Comparison of ENCODE assay signal across 25 cellular contexts in genomic region chr17:56431736-56432135, GRCh38.
DNase-seq lines count a peak whose midpoint lies in the region; ATAC-seq and TF ChIP-seq lines count a peak whose summit lies in the region.
"Had no signal": no experiment of that assay in that cellular context is flagged by ENCODE, and none has a peak within 500 bp of the region (broad histone marks: within the 10 kb centered on the region; RNA-seq: fewer than 3 reads in every experiment).

No MANE protein-coding gene starts in this region.

- H3K9me3 ChIP-seq in NT2/D1 (ENCODE audit: insufficient read depth, low read length) (no peaks in the 10 kb centered on the region), smooth muscle cell (replicated peaks; ENCODE audit: low read depth) (no peaks in the 10 kb centered on the region), aorta (ENCODE audit: control insufficient read depth, low read length) (no peaks in the 10 kb centered on the region)

- 34% methylated on average over 3 of the region's 3 CpGs for WGBS in smooth muscle cell (ENCODE audit: low lambda C conversion rate)
- 47 to 51% methylated on average over 3 of the region's 3 CpGs for WGBS in aorta, 2 donors

- no peaks in the 10 kb centered on the region for H4K20me1 ChIP-seq in smooth muscle cell (ENCODE audit: low read depth)

- DNase-seq in ELF-1 (ENCODE audit: low read depth, low spot score) = peak; percentile 9
- peak; percentile 57 for DNase-seq in NT2/D1 (ENCODE audit: low read depth, low spot score)
- peak; percentile 13 for DNase-seq in hepatic stellate cell (ENCODE audit: low spot score)
- DNase-seq in smooth muscle cell (lab: John Stamatoyannopoulos, UW; ENCODE audit: unreplicated experiment) = no peak
- no peak for DNase-seq in aorta
- no peak for DNase-seq in activated CD4-positive, CD25-positive, alpha-beta regulatory T cell treated with anti-CD3 and anti-CD28 coated beads, Interleukin-2, amount 50 U/mL, for 72 hours
- DNase-seq: activated naive CD4-positive, alpha-beta T cell; activated T-cell treated with anti-CD3 and anti-CD28 coated beads, Interleukin-2, amount 50 U/mL, for 1 hour; amygdala; CD4-positive, alpha-beta T cell; foreskin keratinocyte; hippocampal formation; kidney glomerular epithelial cell; mammary epithelial cell; naive B cell; NCI-H1105; NCI-H2029; NCI-H226; NCI-H82; OCI-M1; T1000 had no signal

- intact Hi-C loops in aorta (cut with DNase I) = no loop called here

- H2AFZ ChIP-seq in smooth muscle cell (ENCODE audit: low read depth) = peak overlapping the region; percentile 72

- TF ChIP-seq CTCF in smooth muscle cell (IDR thresholded peaks at IDR 0.05; ENCODE audit: borderline replicate concordance, insufficient read depth, poor library complexity, severe bottlenecking) = no peak

- ATAC-seq in aorta (ENCODE audit: low FRiP score) (no peak), GM21423 (IDR thresholded peaks at IDR 0.05; ENCODE audit: unreplicated experiment) (no peak)
- ATAC-seq: foreskin keratinocyte, HepG2, Right ventricle myocardium inferior had no signal

- no peaks in the 10 kb centered on the region for H3K4me1 ChIP-seq in NT2/D1 (ENCODE audit: insufficient read depth, insufficient read length)
- peaks cover 5% of the 10 kb centered on the region for H3K4me1 ChIP-seq in smooth muscle cell (ENCODE audit: low read depth)
- H3K4me1 ChIP-seq in aorta (ENCODE audit: control insufficient read depth in 1 of 2, insufficient read depth in 2 of 2, low read length in 2 of 2) = no peaks in the 10 kb centered on the region
- H3K4me1 ChIP-seq: foreskin keratinocyte had no signal

- peak overlapping the region; percentile 55 for H3K4me2 ChIP-seq in smooth muscle cell

- no peaks in the 10 kb centered on the region for H3F3A ChIP-seq in smooth muscle cell (ENCODE audit: low read depth)

- H3K4me3 ChIP-seq in NT2/D1 (ENCODE audit: insufficient read length, low read depth) = no peak overlapping the region
- H3K4me3 ChIP-seq in smooth muscle cell = no peak overlapping the region
- no peak overlapping the region for H3K4me3 ChIP-seq in aorta (ENCODE audit: low read length in 2 of 2)

- H3K79me2 ChIP-seq in smooth muscle cell (ENCODE audit: low read depth) = no peaks in the 10 kb centered on the region

- H3K27ac ChIP-seq in smooth muscle cell (ENCODE audit: low read depth) (no peak overlapping the region), aorta (ENCODE audit: low read depth in 1 of 2, low read length in 2 of 2) (no peak overlapping the region)
- H3K27ac ChIP-seq: epithelial cell of prostate, foreskin keratinocyte had no signal

- H3K9ac ChIP-seq in NT2/D1 (ENCODE audit: insufficient read length, low read depth) = no peak overlapping the region
- H3K9ac ChIP-seq in smooth muscle cell (ENCODE audit: low read depth) = no peak overlapping the region

- H3K36me3 ChIP-seq in NT2/D1 (ENCODE audit: insufficient read depth, insufficient read length, low read length) = no peaks in the 10 kb centered on the region
- no peaks in the 10 kb centered on the region for H3K36me3 ChIP-seq in smooth muscle cell (ENCODE audit: low read depth)
- no peaks in the 10 kb centered on the region for H3K36me3 ChIP-seq in aorta (ENCODE audit: control insufficient read depth in 1 of 2, insufficient read depth in 2 of 2, low read length in 1 of 2)

- no peaks in the 10 kb centered on the region for H3K27me3 ChIP-seq in NT2/D1 (ENCODE audit: insufficient read depth, insufficient read length)
- H3K27me3 ChIP-seq in smooth muscle cell (ENCODE audit: low read depth) = no peaks in the 10 kb centered on the region
- H3K27me3 ChIP-seq in aorta (ENCODE audit: control insufficient read depth in 1 of 2, insufficient read depth in 2 of 2, low read length in 1 of 2) = no peaks in the 10 kb centered on the region
- H3K27me3 ChIP-seq: foreskin keratinocyte had no signal

Comparison
In these comparisons a context has a peak if more than half of its experiments do, and no peak if none do; other contexts are left out.
1. DNase-seq: peak in ELF-1 (single experiment), NT2/D1 (single experiment) and hepatic stellate cell (single experiment); none in smooth muscle cell (single experiment), aorta (0 of 2) and activated CD4-positive, CD25-positive, alpha-beta regulatory T cell treated with anti-CD3 and anti-CD28 coated beads, Interleukin-2, amount 50 U/mL, for 72 hours (single experiment).